ENCODE assay signal across 17 cellular contexts in the genomic region with DNA sequence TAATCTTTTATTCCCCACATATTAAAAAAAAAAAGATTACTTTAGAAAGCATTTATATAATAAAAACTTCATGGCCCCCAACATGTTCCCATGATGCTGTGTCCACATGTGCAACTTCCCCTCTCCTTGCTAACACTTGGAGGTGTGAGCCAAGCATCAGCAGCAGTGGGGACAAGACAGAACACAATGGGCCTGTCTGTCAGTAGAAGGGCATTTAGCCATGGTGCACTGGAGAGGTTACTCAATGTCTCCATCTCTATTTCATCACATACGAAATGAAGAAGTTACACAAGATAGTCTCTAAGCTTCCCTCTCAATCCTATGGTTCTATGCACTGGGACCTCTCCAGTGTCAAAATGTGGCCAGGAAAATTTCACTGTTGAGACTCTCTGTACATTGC. TPM values are rescaled to one million over a fixed set of nuclear protein-coding genes. Genes with fewer than 3 reads are reported as not detected.
DNase-seq lines count a peak whose midpoint lies in the region; ATAC-seq and TF ChIP-seq lines count a peak whose summit lies in the region.
"Had no signal": no experiment of that assay in that cellular context is flagged by ENCODE, and none has a peak within 500 bp of the region (broad histone marks: within the 10 kb centered on the region; RNA-seq: fewer than 3 reads in every experiment).

No MANE protein-coding gene starts in this region.

- ATAC-seq in esophagus mucosa (peak; percentile 32), GM21786 (IDR thresholded peaks at IDR 0.05; ENCODE audit: unreplicated experiment) (no peak)
- no peak for ATAC-seq in stimulated activated naive CD8-positive, alpha-beta T cell treated with anti-CD3 and anti-CD28 coated beads, Interleukin-15, amount 100 ng/mL, for 72 hours

- H3K27ac Mint-ChIP-seq in stimulated activated naive CD8-positive, alpha-beta T cell treated with anti-CD3 and anti-CD28 coated beads, Interleukin-15, amount 100 ng/mL, for 72 hours, result no peak overlapping the region
- H3K27ac Mint-ChIP-seq: activated naive CD8-positive, alpha-beta T cell treated with anti-CD3 and anti-CD28 coated beads for 36 hours; type B pancreatic cell had no signal

- no peaks in the 10 kb centered on the region for H3K4me1 Mint-ChIP-seq in stimulated activated naive CD8-positive, alpha-beta T cell treated with anti-CD3 and anti-CD28 coated beads, Interleukin-15, amount 100 ng/mL, for 72 hours
- H3K4me1 Mint-ChIP-seq: activated naive CD8-positive, alpha-beta T cell treated with anti-CD3 and anti-CD28 coated beads for 36 hours had no signal

- H3K27me3 ChIP-seq in vagina, result no peaks in the 10 kb centered on the region
- H3K27me3 ChIP-seq: cardiac muscle cell, SJCRH30 had no signal

- no peak overlapping the region for H3K4me3 Mint-ChIP-seq in stimulated activated naive CD8-positive, alpha-beta T cell treated with anti-CD3 and anti-CD28 coated beads, Interleukin-15, amount 100 ng/mL, for 72 hours
- H3K4me3 Mint-ChIP-seq: activated naive CD8-positive, alpha-beta T cell treated with anti-CD3 and anti-CD28 coated beads for 36 hours; type B pancreatic cell had no signal

- H3K9me3 Mint-ChIP-seq in stimulated activated naive CD8-positive, alpha-beta T cell treated with anti-CD3 and anti-CD28 coated beads, Interleukin-15, amount 100 ng/mL, for 72 hours, result no peaks in the 10 kb centered on the region
- H3K9me3 Mint-ChIP-seq: activated naive CD8-positive, alpha-beta T cell treated with anti-CD3 and anti-CD28 coated beads for 36 hours; type B pancreatic cell had no signal

- no peaks in the 10 kb centered on the region for H3K9me3 ChIP-seq in vagina
- H3K9me3 ChIP-seq: SJCRH30 had no signal

- H3K36me3 ChIP-seq in vagina, result no peaks in the 10 kb centered on the region
- H3K36me3 ChIP-seq: cardiac muscle cell, SJCRH30 had no signal

- 37 to 50% methylated on average over 1 of the region's 1 CpG for WGBS in lower leg skin, 2 donors

- H3K27ac ChIP-seq in vagina, result no peak overlapping the region
- H3K27ac ChIP-seq: cardiac muscle cell, SJCRH30 had no signal

- DNase-seq in AML-193 (lab: John Stamatoyannopoulos, UW), result peak; percentile 93 to 95
- DNase-seq in NOMO-1 treated with DMSO at 0.1 percent for 48 hours (lab: John Stamatoyannopoulos, UW; ENCODE audit: unreplicated experiment), result peak; percentile 93
- DNase-seq in lower leg skin (ENCODE audit: low spot score in 2 of 2), result peak; percentile 69 to 78
- DNase-seq in vagina (ENCODE audit: extremely low spot score in 2 of 2), result no peak
- DNase-seq in stimulated activated naive CD8-positive, alpha-beta T cell treated with anti-CD3 and anti-CD28 coated beads, Interleukin-15, amount 100 ng/mL, for 72 hours, result no peak
- DNase-seq in putamen (ENCODE audit: low spot score), result no peak
- DNase-seq: activated naive CD8-positive, alpha-beta T cell treated with anti-CD3 and anti-CD28 coated beads for 36 hours; activated T-cell treated with anti-CD3 and anti-CD28 coated beads, Interleukin-2, amount 50 U/mL, for 48 hours; HCEC 1CT; NCI-H1105 treated with DMSO at 0.1 percent for 48 hours; NCI-H2171 treated with DMSO at 0.1 percent for 48 hours; SJCRH30 had no signal

- no peak for TF ChIP-seq CTCF in lower leg skin (IDR thresholded peaks at IDR 0.05)
- no peak for TF ChIP-seq CTCF in vagina (IDR thresholded peaks at IDR 0.05)

- no peaks in the 10 kb centered on the region for H3K4me1 ChIP-seq in vagina

- no peaks in the 10 kb centered on the region for H3K27me3 Mint-ChIP-seq in stimulated activated naive CD8-positive, alpha-beta T cell treated with anti-CD3 and anti-CD28 coated beads, Interleukin-15, amount 100 ng/mL, for 72 hours

- H3K4me3 ChIP-seq in lower leg skin (ENCODE audit: low read depth, poor library complexity, severe bottlenecking), result no peak overlapping the region
- no peak overlapping the region for H3K4me3 ChIP-seq in vagina
- H3K4me3 ChIP-seq: cardiac muscle cell, SJCRH30 had no signal

- no peak for TF ChIP-seq POLR2A in lower leg skin (IDR thresholded peaks at IDR 0.05)
- no peak for TF ChIP-seq POLR2A in vagina (IDR thresholded peaks at IDR 0.05)

- intact Hi-C loops in lower leg skin (cut with DNase I; ENCODE audit: low total_unique reads), result no loop called here
- intact Hi-C loops in vagina (cut with DNase I), result no loop called here

RNA-seq across cellular contexts. Expression of a gene that starts 2.5 kb away (rescaled TPM):
- total RNA-seq in esophagus mucosa (2.6 TPM), lower leg skin (10 to 100 TPM; 10.0 to 23.7 (median 13.8) TPM), vagina (56.5 TPM)
- total RNA-seq: activated naive CD8-positive, alpha-beta T cell treated with anti-CD3 and anti-CD28 coated beads for 36 hours; cardiac muscle cell; glomerular endothelial cell had no signal

Comparison
In these comparisons a context has a peak if more than half of its experiments do, and no peak if none do; other contexts are left out.
1. DNase-seq: peak in AML-193 (2 of 2), NOMO-1 treated with DMSO at 0.1 percent for 48 hours (single experiment) and lower leg skin (2 of 2); none in vagina (0 of 2), stimulated activated naive CD8-positive, alpha-beta T cell treated with anti-CD3 and anti-CD28 coated beads, Interleukin-15, amount 100 ng/mL, for 72 hours (0 of 2) and putamen (single experiment).